8 cellular contexts compared by ENCODE assay signal in the genomic region with DNA sequence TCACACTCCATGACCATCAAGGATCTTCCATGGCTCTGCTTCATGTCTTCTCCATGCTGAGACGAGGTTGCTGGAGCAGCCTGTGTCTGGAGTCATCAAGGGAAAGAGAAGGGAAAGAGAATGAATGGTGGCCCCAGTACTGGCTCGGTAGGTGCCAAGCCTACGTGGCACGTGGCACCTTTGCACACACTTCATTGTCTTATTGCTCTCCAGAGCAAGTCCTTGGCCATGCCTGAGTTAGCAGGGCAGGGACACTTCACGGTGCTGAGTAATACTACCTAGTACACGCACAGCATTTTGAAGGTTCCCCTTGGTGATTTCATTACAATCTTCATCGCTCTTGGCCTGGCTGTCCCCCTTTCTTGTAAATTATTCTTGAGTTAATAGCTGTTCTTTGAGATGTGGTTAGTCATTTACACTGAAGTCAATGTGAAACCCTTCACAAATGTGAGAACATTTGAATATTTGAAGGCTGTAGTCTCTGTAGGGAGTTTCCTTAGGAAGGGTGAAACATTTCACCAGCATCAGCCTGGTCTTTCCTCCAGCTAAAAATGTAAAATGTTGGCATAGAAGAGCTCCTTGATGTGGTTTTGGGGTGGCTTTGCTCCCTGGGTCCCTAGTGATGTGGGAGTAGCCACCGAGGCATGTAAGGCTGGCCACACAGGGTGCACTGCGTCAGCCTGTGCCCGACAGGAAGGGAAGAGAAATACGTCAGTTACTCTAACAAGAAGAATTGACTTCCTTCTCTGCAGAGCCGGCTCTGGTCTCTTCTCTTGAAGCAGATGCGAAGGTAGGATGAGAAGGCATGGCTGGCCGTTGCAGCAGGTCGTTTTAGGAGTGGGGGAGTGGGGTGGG. TPM values are rescaled to one million over a fixed set of nuclear protein-coding genes. Genes with fewer than 3 reads are reported as not detected.
DNase-seq lines count a peak whose midpoint lies in the region; ATAC-seq, FAIRE-seq and TF ChIP-seq lines count a peak whose summit lies in the region.

Gene SYTL3, plus strand, starts transcription at position 766 of the 855 bp plus-strand sequence. CDS start 13,215 bp downstream, outside the sequence.

- no peak for TF ChIP-seq CTCF in endodermal cell (conservative IDR thresholded peaks at IDR 0.05)

- FAIRE-seq in urothelium cell line (lab: Jason Lieb, UNC), result no peak

- H3K27me3 Mint-ChIP-seq in endodermal cell (ENCODE audit: insufficient read depth), result peaks cover 25% of the 10 kb centered on the region

- H3K36me3 ChIP-seq in MG63, result peaks cover 4% of the 10 kb centered on the region; the same call in 1 of the 2 replicates
- no peaks in the 10 kb centered on the region for H3K36me3 ChIP-seq in endodermal cell (ENCODE audit: control insufficient read depth, insufficient read depth, low read length)

- H3K27ac Mint-ChIP-seq in endodermal cell, result no peak within 1 kb of the TSS

- H3K4me3 ChIP-seq in MG63, result peak within 1 kb of the TSS; percentile 12
- H3K4me3 ChIP-seq in endodermal cell (ENCODE audit: low read length), result no peak within 1 kb of the TSS

- H3K27me3 ChIP-seq in MG63, result no peaks in the 10 kb centered on the region
- H3K27me3 ChIP-seq in endodermal cell (ENCODE audit: control insufficient read depth, insufficient read depth, low read length, poor library complexity, severe bottlenecking), result peaks cover 11% of the 10 kb centered on the region

- ATAC-seq in GM21737 (IDR thresholded peaks at IDR 0.05; ENCODE audit: unreplicated experiment), result peak; percentile 42

- WGBS in endodermal cell (ENCODE audit: insufficient coverage in 1 of 2, insufficient read length in 1 of 2), 2 experiments, result 77 to 81% methylated on average over 8 to 15 of the region's 15 CpGs

- no peaks in the 10 kb centered on the region for H3K4me1 ChIP-seq in endodermal cell (ENCODE audit: control insufficient read depth, insufficient read depth, low read length)

- no peak within 1 kb of the TSS for H3K27ac ChIP-seq in endodermal cell (ENCODE audit: low read depth, low read length)

- H3K9me3 Mint-ChIP-seq in endodermal cell, result no peaks in the 10 kb centered on the region

- peak; percentile 74 for DNase-seq in ELR (ENCODE audit: low read depth)
- peak; percentile 77 for DNase-seq in MG63
- DNase-seq in activated CD4-positive, alpha-beta T cell treated with anti-CD3 and anti-CD28 coated beads, Interleukin-2, amount 50 U/mL, for 24 hours (ENCODE audit: low read depth in 1 of 2, low spot score in 1 of 2), result peak; percentile 54 to 78
- DNase-seq in endodermal cell, result peak; percentile 31
- peak; percentile 79 for DNase-seq in pons (ENCODE audit: low spot score)
- DNase-seq in urothelium cell line (ENCODE audit: low spot score), result peak; percentile 48
- no peak for DNase-seq in RKO (ENCODE audit: low spot score)

- no peaks in the 10 kb centered on the region for H3K36me3 Mint-ChIP-seq in endodermal cell (ENCODE audit: low read depth)

- H3K4me1 Mint-ChIP-seq in endodermal cell, result peaks cover 17% of the 10 kb centered on the region

- no peak within 1 kb of the TSS for H3K4me3 Mint-ChIP-seq in endodermal cell

- no peak within 1 kb of the TSS for H3K9ac ChIP-seq in endodermal cell (ENCODE audit: extremely low read depth, low read length, poor library complexity, severe bottlenecking)

- H3K9me3 ChIP-seq in MG63 (no peaks in the 10 kb centered on the region), endodermal cell (ENCODE audit: control insufficient read depth, low read length) (no peaks in the 10 kb centered on the region)

RNA-seq across cellular contexts. Expression of gene SYTL3, which starts in this region (rescaled TPM):
- 7.7 and 8.9 TPM in 2 replicates for total RNA-seq in MG63 (2014; rRNA removed; shearing (Covaris generic); ENCODE audit: low replicate concordance)
- total RNA-seq in endodermal cell, result under 1 TPM; 0.58 to 0.79 TPM
- polyA plus RNA-seq in endodermal cell (2013, experiment 1 of 2), result 0.46 TPM
- polyA plus RNA-seq in endodermal cell (2013, experiment 2 of 2), result 0.50 TPM

Comparison
In these comparisons a context has a peak if more than half of its experiments do, and no peak if none do; other contexts are left out.
1. Peak in DNase-seq in endodermal cell; RNA of the gene not detected or under 1 TPM.